21 cellular contexts compared by ENCODE assay signal in the genomic region with DNA sequence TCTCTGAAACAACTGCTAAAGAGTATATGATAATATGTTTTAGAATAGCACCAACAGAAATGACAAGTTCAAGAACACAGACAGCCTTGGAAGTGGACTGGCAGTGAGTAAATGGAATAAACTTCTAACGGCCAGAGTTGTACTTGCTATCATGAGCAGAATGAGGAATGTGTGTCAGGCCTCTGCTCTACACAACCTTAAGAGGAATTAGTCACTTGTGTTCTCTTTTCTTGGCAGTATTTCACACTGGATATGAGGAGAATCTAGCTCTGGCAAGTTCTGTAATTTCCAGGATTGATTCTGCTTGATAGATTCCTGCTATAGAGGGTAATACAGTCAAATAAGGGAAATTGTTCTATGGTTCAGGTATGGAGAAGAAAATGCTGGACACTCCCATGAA.
DNase-seq lines count a peak whose midpoint lies in the region; TF ChIP-seq lines count a peak whose summit lies in the region.
"Had no signal": no experiment of that assay in that cellular context is flagged by ENCODE, and none has a peak within 500 bp of the region (broad histone marks: within the 10 kb centered on the region; RNA-seq: fewer than 3 reads in every experiment).

No MANE protein-coding gene starts in this region.

- no peaks in the 10 kb centered on the region for H4K20me1 ChIP-seq in Karpas-422 (ENCODE audit: insufficient read depth, low read depth, low read length)

- H3K9ac ChIP-seq in Karpas-422 (ENCODE audit: low read length) = no peak overlapping the region
- H3K9ac ChIP-seq: neural progenitor cell had no signal

- 0 out of 2 replicates have a peak, but pooled peaks cover 4% of the 10 kb centered on the region for H3K9me2 ChIP-seq in Karpas-422 (replicated peaks; ENCODE audit: insufficient read depth, low read length)

- peaks cover 27% of the 10 kb centered on the region for H3K9me3 ChIP-seq in Karpas-422 (ENCODE audit: low read length)
- H3K9me3 ChIP-seq: upper lobe of left lung had no signal

- no peak for TF ChIP-seq CTCF in epithelial cell of proximal tubule (conservative IDR thresholded peaks at IDR 0.05; ENCODE audit: low read depth, low read length)

- no peaks in the 10 kb centered on the region for H3K36me3 ChIP-seq in Karpas-422 (ENCODE audit: insufficient read depth, low read length)
- H3K36me3 ChIP-seq: neural progenitor cell, upper lobe of left lung had no signal

- no peak overlapping the region for H2AFZ ChIP-seq in Karpas-422 (ENCODE audit: low read length)
- H2AFZ ChIP-seq: neural progenitor cell had no signal

- no peaks in the 10 kb centered on the region for H3K79me2 ChIP-seq in Karpas-422 (ENCODE audit: low read length)

- no peak overlapping the region for H3K27ac ChIP-seq in Karpas-422 (ENCODE audit: low read length)
- H3K27ac ChIP-seq: neural progenitor cell, RWPE1, SK-N-MC, upper lobe of left lung had no signal

- peak; percentile 4 for DNase-seq in EL
- DNase-seq in amniotic epithelial cell (ENCODE audit: low read depth) = peak; percentile 79
- DNase-seq in epithelial cell of proximal tubule (ENCODE audit: low read depth) = peak; percentile 54
- DNase-seq in non-pigmented ciliary epithelial cell (ENCODE audit: low read depth) = peak; percentile 48
- no peak for DNase-seq in activated CD8-positive, alpha-beta memory T cell treated with anti-CD3 and anti-CD28 coated beads, Interleukin-2, amount 50 U/mL, for 4 hours
- DNase-seq in Karpas-422 = no peak
- no peak for DNase-seq in DMS53 (lab: John Stamatoyannopoulos, UW)
- no peak for DNase-seq in activated CD4-positive, alpha-beta T cell treated with anti-CD3 and anti-CD28 coated beads, Interleukin-2, amount 50 U/mL, for 4 hours
- DNase-seq: activated CD4-positive, alpha-beta T cell treated with anti-CD3 and anti-CD28 coated beads for 36 hours; activated naive CD4-positive, alpha-beta T cell treated with anti-CD3 and anti-CD28 coated beads for 36 hours; cerebellar nuclear complex; DMS79; erythroblast; kidney; NCI-H2171; NCI-H524 treated with DMSO at 0.1 percent for 48 hours; upper lobe of left lung had no signal

- H3K4me3 ChIP-seq in epithelial cell of proximal tubule (ENCODE audit: low read depth, low read length) (no peak overlapping the region), Karpas-422 (ENCODE audit: low read length) (no peak overlapping the region)
- H3K4me3 ChIP-seq: K562, neural progenitor cell, SK-N-MC, upper lobe of left lung had no signal

- no peak overlapping the region for H3K4me2 ChIP-seq in Karpas-422 (ENCODE audit: low read depth, low read length, poor library complexity, severe bottlenecking)
- H3K4me2 ChIP-seq: neural progenitor cell had no signal

- no peaks in the 10 kb centered on the region for H3K4me1 ChIP-seq in Karpas-422 (ENCODE audit: low read length)

- H3K27me3 ChIP-seq in Karpas-422 (ENCODE audit: low read length) = no peaks in the 10 kb centered on the region
- H3K27me3 ChIP-seq: neural progenitor cell, upper lobe of left lung had no signal

Comparison
In these comparisons a context has a peak if more than half of its experiments do, and no peak if none do; other contexts are left out.
1. DNase-seq: peak in EL (single experiment), amniotic epithelial cell (single experiment), epithelial cell of proximal tubule (single experiment) and non-pigmented ciliary epithelial cell (single experiment); none in activated CD8-positive, alpha-beta memory T cell treated with anti-CD3 and anti-CD28 coated beads, Interleukin-2, amount 50 U/mL, for 4 hours (single experiment), Karpas-422 (single experiment), DMS53 (single experiment) and activated CD4-positive, alpha-beta T cell treated with anti-CD3 and anti-CD28 coated beads, Interleukin-2, amount 50 U/mL, for 4 hours (0 of 2).